Comparison of ENCODE assay signal across 8 cellular contexts in the genomic region with DNA sequence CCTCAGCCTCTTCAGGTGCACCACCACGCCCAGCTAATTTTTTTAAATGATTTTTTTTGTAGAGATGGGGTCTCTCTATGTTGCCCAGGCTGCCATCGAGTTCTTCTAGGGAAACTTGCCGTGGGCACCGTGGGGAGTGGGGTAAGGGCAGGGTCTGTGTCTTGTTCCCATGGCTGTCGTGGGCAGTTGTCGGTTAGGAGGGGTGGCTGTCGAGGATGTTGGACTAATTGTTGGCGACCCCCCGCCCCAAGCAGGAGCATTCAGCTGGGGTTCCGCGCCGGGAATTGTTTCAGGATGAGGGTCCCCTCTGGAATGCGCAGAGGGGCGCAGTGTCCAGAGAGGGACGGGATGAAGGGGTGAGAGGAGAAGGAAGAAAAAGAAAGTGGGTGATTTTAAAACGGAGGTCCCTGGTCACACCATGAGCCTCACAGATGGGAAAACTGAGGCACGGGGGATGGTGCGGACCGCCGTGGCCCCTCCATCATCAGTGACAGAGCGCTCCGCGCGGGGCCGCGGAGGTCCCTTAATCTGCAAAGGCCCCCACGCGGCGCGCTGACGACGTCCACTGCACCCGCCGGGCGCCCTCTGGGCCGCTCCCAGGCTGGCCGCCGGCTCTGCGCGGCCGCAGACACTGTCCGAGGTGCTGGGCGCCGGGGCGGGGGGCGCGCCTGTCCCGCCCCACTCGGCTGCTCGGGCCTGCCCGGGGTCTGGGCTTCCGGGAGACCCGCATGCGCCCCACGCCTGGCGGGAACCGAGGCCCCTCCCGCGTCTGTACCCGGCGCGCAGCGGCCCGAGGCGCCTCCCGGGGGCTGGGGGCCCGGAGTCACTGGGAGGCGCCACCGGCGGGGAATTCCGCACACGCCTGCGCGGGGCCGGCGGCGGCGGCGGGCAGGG. TPM values are rescaled to one million over a fixed set of nuclear protein-coding genes. Genes with fewer than 3 reads are reported as not detected.
DNase-seq lines count a peak whose midpoint lies in the region; ATAC-seq, FAIRE-seq and TF ChIP-seq lines count a peak whose summit lies in the region.

No MANE protein-coding gene starts in this region.

- ATAC-seq in GM18519 (IDR thresholded peaks at IDR 0.05; ENCODE audit: low FRiP score, unreplicated experiment), result peak; percentile 33
- ATAC-seq in GM12878, result peak; percentile 38
- peak; percentile 66 to 74 for ATAC-seq in gastrocnemius medialis
- no peak for ATAC-seq in HG03135 (IDR thresholded peaks at IDR 0.05; ENCODE audit: unreplicated experiment)

- DNase-seq in A172 (ENCODE audit: low spot score), result peak; percentile 55
- peak; percentile 77 for DNase-seq in T-helper 9 cell
- DNase-seq in GM12878 (ENCODE audit: low read depth, low spot score), result no peak
- peak; percentile 56 to 63 for DNase-seq in gastrocnemius medialis

- H3K36me3 ChIP-seq in GM12878 (ENCODE audit: control insufficient read depth in 2 of 2, insufficient read depth in 2 of 2, low read length in 1 of 2) (no peaks in the 10 kb centered on the region), gastrocnemius medialis (no peaks in the 10 kb centered on the region)

- peak overlapping the region; percentile 87 to 96 (median 92) for H3K4me3 Mint-ChIP-seq in IgD-negative memory B cell

- H4K20me1 ChIP-seq in GM12878 (ENCODE audit: control insufficient read depth, insufficient read depth), result no peaks in the 10 kb centered on the region

- H3K9me3 ChIP-seq in GM12878 (replicated peaks; ENCODE audit: control insufficient read depth, insufficient read depth, low read length) (no peaks in the 10 kb centered on the region), gastrocnemius medialis (no peaks in the 10 kb centered on the region)

- TF ChIP-seq POLR2A in GM12878 (IDR thresholded peaks at IDR 0.05; ENCODE audit: low read depth, low read length), result no peak; the same call in 1 of the 2 replicates
- peak; percentile 57 to 67 for TF ChIP-seq POLR2A in gastrocnemius medialis (IDR thresholded peaks at IDR 0.05)

- in situ Hi-C loops in GM12878 (cut with MboI) (no loop called here), gastrocnemius medialis (cut with MboI; ENCODE audit: low sequenced_read_pairs in 4 of 4) (no loop called here)

- peaks cover 56% of the 10 kb centered on the region for H3K4me1 ChIP-seq in GM12878 (ENCODE audit: control insufficient read depth, insufficient read depth, low read length)
- H3K4me1 ChIP-seq in gastrocnemius medialis, result peaks cover 29 to 43% of the 10 kb centered on the region in 2 donors

- H3K9me3 Mint-ChIP-seq in IgD-negative memory B cell, result no peaks in the 10 kb centered on the region

- H3K27me3 ChIP-seq in GM12878 (replicated peaks in 1 of 2; ENCODE audit: control insufficient read depth in 2 of 2, insufficient read depth in 2 of 2, low read length in 1 of 2), result no peaks in the 10 kb centered on the region
- no peaks in the 10 kb centered on the region for H3K27me3 ChIP-seq in gastrocnemius medialis

- peak overlapping the region; percentile 90 for H3K4me2 ChIP-seq in GM12878 (ENCODE audit: control insufficient read depth, insufficient read depth)

- H3K36me3 Mint-ChIP-seq in IgD-negative memory B cell, result peaks cover 2% of the 10 kb centered on the region

- no peaks in the 10 kb centered on the region for H3K27me3 Mint-ChIP-seq in IgD-negative memory B cell

- POLR2A ChIA-PET in GM12878 (lab: Charles Lee), result interaction anchor here (1.7 kb wide), 1 partner anchor 41 kb away, joined by 5 read pairs; no protein-coding TSS in a partner anchor

- TF ChIP-seq EP300 in GM12878 (IDR thresholded peaks at IDR 0.05; ENCODE audit: borderline replicate concordance in 1 of 2, control insufficient read depth in 1 of 2, low read depth in 2 of 2, low read length in 2 of 2), result no peak

- peaks cover 31 to 35% (median 31%) of the 10 kb centered on the region in 3 donors for H3K4me1 Mint-ChIP-seq in IgD-negative memory B cell

- RAD21 ChIA-PET in GM12878 (lab: Charles Lee; ENCODE audit: unreplicated experiment), result no interaction called here

- 9% methylated on average over 64 of the region's 79 CpGs for WGBS in GM12878 (ENCODE audit: insufficient coverage, insufficient replicate concordance, low lambda C conversion rate, missing lambda C conversion rate)

- H3K27ac ChIP-seq in GM12878 (ENCODE audit: control insufficient read depth, insufficient read depth) (peak overlapping the region; percentile 69), gastrocnemius medialis (peak overlapping the region; percentile 77 to 94 (median 90))

- intact Hi-C loops in GM12878 (cut with micrococcal nuclease; ENCODE audit: unreplicated experiment), result loop anchor here (1.0 kb wide), 1 partner anchor 113 kb away; the partner anchor contains the start of gene EIF4A3
- intact Hi-C loops in gastrocnemius medialis (cut with DNase I; ENCODE audit: low total_unique reads), result loop anchor here (1.0 to 10.0 kb wide), 4 partner anchors 113 to 255 kb away; partner anchors contain the start of genes EIF4A3 and GAA

- CTCF ChIA-PET in GM12878 (lab: Yijun Ruan, JAX), result no interaction called here

- H3K4me3 ChIP-seq in GM12878 (peak overlapping the region; percentile 53; the same call in 1 of the 2 replicates), iPS-11a (ENCODE audit: low read depth, low read length) (peak overlapping the region; percentile 20), gastrocnemius medialis (peak overlapping the region; percentile 55 to 89 (median 74))

- TF ChIP-seq CTCF in GM12878 (IDR thresholded peaks at IDR 0.05 in 2 of 3, conservative IDR thresholded peaks at IDR 0.05 in 1 of 3; ENCODE audit: control insufficient read depth in 2 of 3, extremely low read depth in 1 of 3, insufficient read depth in 1 of 3, low read depth in 3 of 3, low read length in 3 of 3) (no peak), gastrocnemius medialis (IDR thresholded peaks at IDR 0.05 in 4 of 5, conservative IDR thresholded peaks at IDR 0.05 in 1 of 5) (peak in 2 of 5 experiments; percentile 13 to 19)

- BruUV-seq in GM12878 (replicated peaks; lab: Mats Ljungman, UMichigan), result no TSS peak

- peak overlapping the region; percentile 60; the same call in 1 of the 2 replicates for H3K9ac ChIP-seq in GM12878 (ENCODE audit: control insufficient read depth, insufficient read depth, low read length)

- no peak for FAIRE-seq in GM12878 (lab: Jason Lieb, UNC)

- H3K79me2 ChIP-seq in GM12878 (ENCODE audit: control insufficient read depth, insufficient read depth, low read length), result peaks cover 35% of the 10 kb centered on the region

- SMC1A ChIA-PET in GM12878 (lab: Charles Lee; ENCODE audit: uncharacterized antibody, unreplicated experiment), result interaction anchor here (0.7 to 1.3 kb wide), 2 partner anchors 12 to 41 kb away, joined by 3 read pairs; no protein-coding TSS in a partner anchor

- no peak for TF ChIP-seq RAD21 in GM12878 (IDR thresholded peaks at IDR 0.05; ENCODE audit: insufficient read depth, low read depth, low read length)

- peak overlapping the region; percentile 67 for H2AFZ ChIP-seq in GM12878 (ENCODE audit: control insufficient read depth, low read depth, low read length)

- peak overlapping the region; percentile 76 to 97 (median 92) for H3K27ac Mint-ChIP-seq in IgD-negative memory B cell

RNA-seq across cellular contexts. Expression of gene RNF213, which starts 0.8 kb away (rescaled TPM):
- 63.3 and 66.2 TPM in 2 replicates for total RNA-seq in A172 (2014; rRNA removed; shearing (Covaris generic))
- polyA plus RNA-seq in IgD-negative memory B cell (26.2 TPM), GM12878 (2011; rRNA removed) (58.2 and 76.8 TPM in 2 replicates), GM12878 (2014; fragmentation: Illumina TruSeq; extraction: Trizol) (97.1 and 113 TPM in 2 replicates), GM12878 (2014; fragmentation: Nextera tagmentation; extraction: Ambion mirVana) (10 to 100 TPM; 18.6 to 23.6 TPM), GM12878 (2014; rRNA removed) (79.3 and 95.1 TPM in 2 replicates), GM12878 (2016; fragmentation: Nextera tagmentation; extraction: Ambion mirVana) (10 to 100 TPM; 52.4 to 53.6 TPM)
- total RNA-seq in GM12878 (2013; cell fraction: nucleolus; rRNA removed), result 595 and 707 TPM in 2 replicates
- total RNA-seq in GM12878 (2014; rRNA removed) (84.7 and 105 TPM in 2 replicates), GM12878 (2014; rRNA removed; fragmentation: Illumina TruSeq; extraction: Trizol) (54.8 and 60.3 TPM in 2 replicates), GM12878 (2021) (129 and 145 TPM in 2 replicates), gastrocnemius medialis (10 to 100 TPM; 24.1 to 51.8 (median 28.6) TPM)
- 66.3 TPM for polyA plus RNA-seq in GM12878 (2011; ENCODE audit: low read depth)
- polyA plus RNA-seq in GM12878 (2011; cell fraction: cytosol; rRNA removed), result 51.9 and 56.6 TPM in 2 replicates
- polyA plus RNA-seq in GM12878 (2011; cell fraction: nucleus; rRNA removed), result 460 and 635 TPM in 2 replicates
- polyA plus RNA-seq in GM12878 (2012), result 82.0 and 104 TPM in 2 replicates
- 191 and 202 TPM in 2 replicates for polyA minus RNA-seq in GM12878 (2011; rRNA and poly(A)+ RNA removed)
- 72.8 and 86.2 TPM in 2 replicates for polyA minus RNA-seq in GM12878 (2011; cell fraction: cytosol; rRNA and poly(A)+ RNA removed)
- 196 and 291 TPM in 2 replicates for polyA minus RNA-seq in GM12878 (2011; cell fraction: nucleus; rRNA and poly(A)+ RNA removed)

RNA-seq across cellular contexts. Expression of gene SLC26A11, which starts 39.7 kb away (rescaled TPM):
- 6.4 and 6.9 TPM in 2 replicates for total RNA-seq in A172 (2014; rRNA removed; shearing (Covaris generic))
- polyA plus RNA-seq in IgD-negative memory B cell (2.7 TPM), GM12878 (2011; rRNA removed) (0.36 and 0.65 TPM in 2 replicates), GM12878 (2014; fragmentation: Illumina TruSeq; extraction: Trizol) (0.22 and 0.73 TPM in 2 replicates), GM12878 (2014; fragmentation: Nextera tagmentation; extraction: Ambion mirVana) (under 1 TPM in 1 of 2 experiments, not detected in 1; 0.05 TPM), GM12878 (2014; rRNA removed) (4.1 TPM in 2 replicates), GM12878 (2016; fragmentation: Nextera tagmentation; extraction: Ambion mirVana) (1 to 10 TPM; 1.2 to 2.2 TPM)
- 14.5 and 18.3 TPM in 2 replicates for total RNA-seq in GM12878 (2013; cell fraction: nucleolus; rRNA removed)
- total RNA-seq in GM12878 (2014; rRNA removed) (2.1 and 3.3 TPM in 2 replicates), GM12878 (2014; rRNA removed; fragmentation: Illumina TruSeq; extraction: Trizol) (0.46 and 0.54 TPM in 2 replicates), GM12878 (2021) (1.5 and 2.2 TPM in 2 replicates), gastrocnemius medialis (1 to 10 TPM; 2.6 to 3.3 (median 3.1) TPM)
- 2.1 TPM for polyA plus RNA-seq in GM12878 (2011; ENCODE audit: low read depth)
- polyA plus RNA-seq in GM12878 (2011; cell fraction: cytosol; rRNA removed), result 1.0 and 1.4 TPM in 2 replicates
- 12.5 and 13.2 TPM in 2 replicates for polyA plus RNA-seq in GM12878 (2011; cell fraction: nucleus; rRNA removed)
- 4.4 and 5.4 TPM in 2 replicates for polyA plus RNA-seq in GM12878 (2012)
- polyA minus RNA-seq in GM12878 (2011; rRNA and poly(A)+ RNA removed), result 0.44 and 0.46 TPM in 2 replicates
- not detected in 2 replicates for polyA minus RNA-seq in GM12878 (2011; cell fraction: cytosol; rRNA and poly(A)+ RNA removed)
- 2.8 and 4.0 TPM in 2 replicates for polyA minus RNA-seq in GM12878 (2011; cell fraction: nucleus; rRNA and poly(A)+ RNA removed)

RNA-seq across cellular contexts. Expression of gene SGSH, which starts 39.8 kb away (rescaled TPM):
- total RNA-seq in A172 (2014; rRNA removed; shearing (Covaris generic)), result 13.9 and 16.5 TPM in 2 replicates
- polyA plus RNA-seq in IgD-negative memory B cell (31.6 TPM), GM12878 (2011; rRNA removed) (5.8 and 6.2 TPM in 2 replicates), GM12878 (2014; fragmentation: Illumina TruSeq; extraction: Trizol) (4.5 and 5.7 TPM in 2 replicates), GM12878 (2014; fragmentation: Nextera tagmentation; extraction: Ambion mirVana) (1 to 10 TPM in 1 of 2 experiments, under 1 TPM in 1; 0.13 to 1.3 TPM), GM12878 (2014; rRNA removed) (10.2 and 12.9 TPM in 2 replicates), GM12878 (2016; fragmentation: Nextera tagmentation; extraction: Ambion mirVana) (10 to 100 TPM; 14.0 to 17.2 TPM)
- 53.8 and 65.3 TPM in 2 replicates for total RNA-seq in GM12878 (2013; cell fraction: nucleolus; rRNA removed)
- total RNA-seq in GM12878 (2014; rRNA removed) (4.4 and 4.5 TPM in 2 replicates), GM12878 (2014; rRNA removed; fragmentation: Illumina TruSeq; extraction: Trizol) (3.4 and 3.9 TPM in 2 replicates), GM12878 (2021) (12.0 and 16.0 TPM in 2 replicates), gastrocnemius medialis (10 to 100 TPM in 1 of 4 donors, 1 to 10 TPM in 3; 3.2 to 11.7 (median 6.1) TPM)
- 11.0 TPM for polyA plus RNA-seq in GM12878 (2011; ENCODE audit: low read depth)
- polyA plus RNA-seq in GM12878 (2011; cell fraction: cytosol; rRNA removed), result 7.8 and 9.5 TPM in 2 replicates
- polyA plus RNA-seq in GM12878 (2011; cell fraction: nucleus; rRNA removed), result 69.7 and 83.3 TPM in 2 replicates
- polyA plus RNA-seq in GM12878 (2012), result 22.7 and 24.5 TPM in 2 replicates
- 3.8 and 4.3 TPM in 2 replicates for polyA minus RNA-seq in GM12878 (2011; rRNA and poly(A)+ RNA removed)
- 4.9 and 10.6 TPM in 2 replicates for polyA minus RNA-seq in GM12878 (2011; cell fraction: cytosol; rRNA and poly(A)+ RNA removed)
- 6.4 and 13.8 TPM in 2 replicates for polyA minus RNA-seq in GM12878 (2011; cell fraction: nucleus; rRNA and poly(A)+ RNA removed)

Comparison
In these comparisons a context has a peak if more than half of its experiments do, and no peak if none do; other contexts are left out.
1. H3K4me3 ChIP-seq: peak in every context shown above with its lines; median percentile 74 in gastrocnemius medialis; 53 in GM12878; 20 in iPS-11a.